Comparison of ENCODE assay signal across 1 cellular context in the genomic region with DNA sequence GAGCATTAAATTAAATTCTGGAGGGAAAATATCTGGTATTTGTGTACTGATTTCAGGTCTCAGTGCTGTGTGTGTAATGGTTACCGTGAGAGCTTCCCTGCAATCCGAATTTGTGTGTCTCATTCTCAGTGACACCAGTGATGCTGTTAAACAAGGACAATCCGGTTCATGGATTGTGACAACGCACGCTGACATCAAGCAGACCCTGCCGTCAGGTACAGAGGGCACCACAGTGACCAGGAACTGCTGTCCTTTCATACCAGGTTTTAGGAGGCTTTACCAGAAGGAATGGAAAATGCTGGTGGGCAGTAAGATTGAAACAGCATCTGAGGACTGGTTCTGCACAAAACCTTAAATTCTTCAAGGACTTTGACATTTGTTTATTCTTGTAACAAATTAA.
TF ChIP-seq lines count a peak whose summit lies in the region.

No MANE protein-coding gene starts in this region.

TF ChIP-seq in GM12878, 131 proteins besides CTCF, POLR2A, EP300 and RAD21 (continued from another document):
- TF ChIP-seq, protein P1, sequence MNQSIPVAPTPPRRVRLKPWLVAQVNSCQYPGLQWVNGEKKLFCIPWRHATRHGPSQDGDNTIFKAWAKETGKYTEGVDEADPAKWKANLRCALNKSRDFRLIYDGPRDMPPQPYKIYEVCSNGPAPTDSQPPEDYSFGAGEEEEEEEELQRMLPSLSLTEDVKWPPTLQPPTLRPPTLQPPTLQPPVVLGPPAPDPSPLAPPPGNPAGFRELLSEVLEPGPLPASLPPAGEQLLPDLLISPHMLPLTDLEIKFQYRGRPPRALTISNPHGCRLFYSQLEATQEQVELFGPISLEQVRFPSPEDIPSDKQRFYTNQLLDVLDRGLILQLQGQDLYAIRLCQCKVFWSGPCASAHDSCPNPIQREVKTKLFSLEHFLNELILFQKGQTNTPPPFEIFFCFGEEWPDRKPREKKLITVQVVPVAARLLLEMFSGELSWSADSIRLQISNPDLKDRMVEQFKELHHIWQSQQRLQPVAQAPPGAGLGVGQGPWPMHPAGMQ (IDR thresholded peaks at IDR 0.05; ENCODE audit: borderline replicate concordance): no peak
- TF ChIP-seq, protein P2, sequence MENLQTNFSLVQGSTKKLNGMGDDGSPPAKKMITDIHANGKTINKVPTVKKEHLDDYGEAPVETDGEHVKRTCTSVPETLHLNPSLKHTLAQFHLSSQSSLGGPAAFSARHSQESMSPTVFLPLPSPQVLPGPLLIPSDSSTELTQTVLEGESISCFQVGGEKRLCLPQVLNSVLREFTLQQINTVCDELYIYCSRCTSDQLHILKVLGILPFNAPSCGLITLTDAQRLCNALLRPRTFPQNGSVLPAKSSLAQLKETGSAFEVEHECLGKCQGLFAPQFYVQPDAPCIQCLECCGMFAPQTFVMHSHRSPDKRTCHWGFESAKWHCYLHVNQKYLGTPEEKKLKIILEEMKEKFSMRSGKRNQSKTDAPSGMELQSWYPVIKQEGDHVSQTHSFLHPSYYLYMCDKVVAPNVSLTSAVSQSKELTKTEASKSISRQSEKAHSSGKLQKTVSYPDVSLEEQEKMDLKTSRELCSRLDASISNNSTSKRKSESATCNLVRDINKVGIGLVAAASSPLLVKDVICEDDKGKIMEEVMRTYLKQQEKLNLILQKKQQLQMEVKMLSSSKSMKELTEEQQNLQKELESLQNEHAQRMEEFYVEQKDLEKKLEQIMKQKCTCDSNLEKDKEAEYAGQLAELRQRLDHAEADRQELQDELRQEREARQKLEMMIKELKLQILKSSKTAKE (IDR thresholded peaks at IDR 0.05; ENCODE audit: low read depth, poor library complexity, severe bottlenecking): no peak
- TF ChIP-seq ZNF24 (IDR thresholded peaks at IDR 0.05) (no peak), CREB1 (IDR thresholded peaks at IDR 0.05; ENCODE audit: low read depth) (no peak), RBBP5 (conservative IDR thresholded peaks at IDR 0.05) (no peak), NR2C2 (IDR thresholded peaks at IDR 0.05; ENCODE audit: borderline replicate concordance, control insufficient read depth, insufficient read length, low read depth) (no peak)
- TF ChIP-seq, protein P3, sequence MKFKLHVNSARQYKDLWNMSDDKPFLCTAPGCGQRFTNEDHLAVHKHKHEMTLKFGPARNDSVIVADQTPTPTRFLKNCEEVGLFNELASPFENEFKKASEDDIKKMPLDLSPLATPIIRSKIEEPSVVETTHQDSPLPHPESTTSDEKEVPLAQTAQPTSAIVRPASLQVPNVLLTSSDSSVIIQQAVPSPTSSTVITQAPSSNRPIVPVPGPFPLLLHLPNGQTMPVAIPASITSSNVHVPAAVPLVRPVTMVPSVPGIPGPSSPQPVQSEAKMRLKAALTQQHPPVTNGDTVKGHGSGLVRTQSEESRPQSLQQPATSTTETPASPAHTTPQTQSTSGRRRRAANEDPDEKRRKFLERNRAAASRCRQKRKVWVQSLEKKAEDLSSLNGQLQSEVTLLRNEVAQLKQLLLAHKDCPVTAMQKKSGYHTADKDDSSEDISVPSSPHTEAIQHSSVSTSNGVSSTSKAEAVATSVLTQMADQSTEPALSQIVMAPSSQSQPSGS (IDR thresholded peaks at IDR 0.05; ENCODE audit: low read length): no peak
